1 cellular context compared by ENCODE assay signal in the genomic region with DNA sequence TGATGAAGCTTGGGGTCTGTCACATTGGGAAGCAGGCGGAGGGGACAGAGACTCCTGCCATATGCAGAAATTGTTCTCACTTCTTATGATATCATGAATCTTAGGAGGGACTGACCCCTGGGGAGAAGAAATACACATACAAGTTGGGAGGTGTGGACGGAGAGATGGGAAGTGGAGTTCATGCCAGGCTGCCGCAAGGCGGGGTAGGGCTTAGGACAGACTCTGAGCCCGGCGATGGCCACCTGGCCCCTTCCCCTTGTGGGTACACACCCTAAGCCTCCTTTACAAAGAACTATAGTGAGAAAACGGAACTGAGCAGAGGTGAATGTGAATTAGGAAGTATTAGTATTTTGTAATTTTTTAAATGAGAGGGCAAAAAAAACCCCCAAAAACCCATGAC.
TF ChIP-seq lines count a peak whose summit lies in the region.

No MANE protein-coding gene starts in this region.

TF ChIP-seq in SK-N-SH treated with all-trans-retinoic acid at 6 μM for 48 hours, 23 proteins besides CTCF, POLR2A, EP300 and RAD21 (continued from another document):
- no peak for TF ChIP-seq POU6F1 (CRISPR knock-in tag; IDR thresholded peaks at IDR 0.05; ENCODE audit: borderline replicate concordance, low read depth)
- TF ChIP-seq CSDC2 (CRISPR knock-in tag; IDR thresholded peaks at IDR 0.05) = no peak
- no peak for TF ChIP-seq OSR1 (CRISPR knock-in tag; IDR thresholded peaks at IDR 0.05)
- TF ChIP-seq ARNTL (CRISPR knock-in tag; IDR thresholded peaks at IDR 0.05; ENCODE audit: borderline replicate concordance, low read depth) = no peak
